In genomic region chr6:110618591-110619267, GRCh38 we compare ENCODE assay signal across 7 cellular contexts.
DNase-seq lines count a peak whose midpoint lies in the region; ATAC-seq and TF ChIP-seq lines count a peak whose summit lies in the region.

No MANE protein-coding gene starts in this region.

- no peaks in the 10 kb centered on the region for H3K9me2 ChIP-seq in PC-9 (ENCODE audit: insufficient read depth)

- H3F3A ChIP-seq in PC-9 (ENCODE audit: insufficient read depth, low read depth): no peaks in the 10 kb centered on the region

- H3K27ac ChIP-seq in PC-9: no peak overlapping the region
- H3K27ac ChIP-seq in aorta (ENCODE audit: low read depth in 1 of 2, low read length in 2 of 2): no peak overlapping the region

- 54 to 59% methylated on average over 3 of the region's 3 CpGs for WGBS in aorta, 2 donors

- H3K4me3 Mint-ChIP-seq in T-helper 2 cell treated with Interferon-gamma antibody and Interleukin-4, amounts not matched to agents 5 μg/mL and 100 μg/mL, for 36 hours: no peak overlapping the region

- ATAC-seq in aorta (ENCODE audit: low FRiP score): no peak

- no peaks in the 10 kb centered on the region for H3K27me3 Mint-ChIP-seq in T-helper 2 cell treated with Interferon-gamma antibody and Interleukin-4, amounts not matched to agents 5 μg/mL and 100 μg/mL, for 36 hours (ENCODE audit: low read depth)

- H3K27me3 ChIP-seq in PC-9 (ENCODE audit: insufficient read depth, low read depth) (no peaks in the 10 kb centered on the region), aorta (ENCODE audit: control insufficient read depth in 1 of 2, insufficient read depth in 2 of 2, low read length in 1 of 2) (no peaks in the 10 kb centered on the region)

- H3K9me3 Mint-ChIP-seq in T-helper 2 cell treated with Interferon-gamma antibody and Interleukin-4, amounts not matched to agents 5 μg/mL and 100 μg/mL, for 36 hours: no peaks in the 10 kb centered on the region

- CTCF ChIA-PET in PC-9 (lab: Charles Lee): interaction anchor here (1.2 kb wide), 1 partner anchor 135 kb away, joined by 3 read pairs; no protein-coding TSS in a partner anchor

- H3K4me2 ChIP-seq in PC-9: no peak overlapping the region

- H3K36me3 ChIP-seq in PC-9 (ENCODE audit: low read depth) (no peaks in the 10 kb centered on the region; the same call in 1 of the 2 replicates), aorta (ENCODE audit: control insufficient read depth in 1 of 2, insufficient read depth in 2 of 2, low read length in 1 of 2) (peaks cover 0 to 5% of the 10 kb centered on the region in 2 donors)

- no peaks in the 10 kb centered on the region for H4K20me1 ChIP-seq in PC-9 (ENCODE audit: insufficient read depth)

- peaks cover 12% of the 10 kb centered on the region for H3K4me1 Mint-ChIP-seq in T-helper 2 cell treated with Interferon-gamma antibody and Interleukin-4, amounts not matched to agents 5 μg/mL and 100 μg/mL, for 36 hours (ENCODE audit: low read depth)

- no TSS peak for BruUV-seq in PC-9 (replicated peaks; lab: Mats Ljungman, UMichigan)

- H3K79me2 ChIP-seq in PC-9 (ENCODE audit: low read depth): no peaks in the 10 kb centered on the region

- H3K9me3 ChIP-seq in PC-9 (ENCODE audit: insufficient read depth, low read depth) (no peaks in the 10 kb centered on the region), aorta (ENCODE audit: control insufficient read depth, low read length) (no peaks in the 10 kb centered on the region)

- peak; percentile 34 for DNase-seq in GM13977 (ENCODE audit: low spot score)
- peak in 1 of 2 experiments; percentile 39 for DNase-seq in PC-9
- DNase-seq in fibroblast of pulmonary artery (ENCODE audit: low read depth): peak; percentile 18
- DNase-seq in renal cortical epithelial cell (ENCODE audit: low read depth): peak; percentile 46
- DNase-seq in T-helper 2 cell treated with Interferon-gamma antibody and Interleukin-4, amounts not matched to agents 5 μg/mL and 100 μg/mL, for 36 hours (ENCODE audit: low spot score): no peak
- no peak for DNase-seq in aorta
- DNase-seq in NCI-H2081 treated with DMSO at 0.1 percent for 48 hours (lab: John Stamatoyannopoulos, UW): no peak

- peaks cover 39% of the 10 kb centered on the region for H3K36me3 Mint-ChIP-seq in T-helper 2 cell treated with Interferon-gamma antibody and Interleukin-4, amounts not matched to agents 5 μg/mL and 100 μg/mL, for 36 hours (ENCODE audit: low read depth)

- peaks cover 8% of the 10 kb centered on the region for H3K4me1 ChIP-seq in PC-9 (replicated peaks; ENCODE audit: insufficient read depth)
- H3K4me1 ChIP-seq in aorta (ENCODE audit: control insufficient read depth in 1 of 2, insufficient read depth in 2 of 2, low read length in 2 of 2): no peaks in the 10 kb centered on the region

- TF ChIP-seq CTCF in GM13977 (IDR thresholded peaks at IDR 0.05; ENCODE audit: extremely low read depth, insufficient read depth, missing control alignments) (peak; percentile 33), PC-9 (conservative IDR thresholded peaks at IDR 0.05) (peak; percentile 62), fibroblast of pulmonary artery (IDR thresholded peaks at IDR 0.05; ENCODE audit: low read length, missing control alignments) (peak; percentile 25)

- H3K4me3 ChIP-seq in PC-9 (no peak overlapping the region), fibroblast of pulmonary artery (replicated peaks; ENCODE audit: low read depth, low read length) (no peak overlapping the region), aorta (ENCODE audit: low read length in 2 of 2) (no peak overlapping the region)

- no peak overlapping the region for H2AFZ ChIP-seq in PC-9

- intact Hi-C loops in PC-9 (cut with micrococcal nuclease; ENCODE audit: unreplicated experiment): no loop called here
- intact Hi-C loops in aorta (cut with DNase I): no loop called here

- no peak overlapping the region for H3K27ac Mint-ChIP-seq in T-helper 2 cell treated with Interferon-gamma antibody and Interleukin-4, amounts not matched to agents 5 μg/mL and 100 μg/mL, for 36 hours

- in situ Hi-C loops in GM13977 (cut with MboI; ENCODE audit: low pct_unique_long_range_greater_than_20kb, low sequenced_read_pairs, unreplicated experiment): no loop called here

- POLR2A ChIA-PET in PC-9 (lab: Charles Lee; ENCODE audit: unreplicated experiment): no interaction called here

Comparison
In these comparisons a context has a peak if more than half of its experiments do, and no peak if none do; other contexts are left out.
1. DNase-seq: peak in GM13977 (single experiment), fibroblast of pulmonary artery (single experiment) and renal cortical epithelial cell (single experiment); none in T-helper 2 cell treated with Interferon-gamma antibody and Interleukin-4, amounts not matched to agents 5 μg/mL and 100 μg/mL, for 36 hours (single experiment), aorta (0 of 2) and NCI-H2081 treated with DMSO at 0.1 percent for 48 hours (single experiment).
2. Peak in every context shown above with its lines, with median percentiles within 50 percentile points of each other: CTCF ChIP-seq.